ENCODE assay signal across 1 cellular context in the genomic region with DNA sequence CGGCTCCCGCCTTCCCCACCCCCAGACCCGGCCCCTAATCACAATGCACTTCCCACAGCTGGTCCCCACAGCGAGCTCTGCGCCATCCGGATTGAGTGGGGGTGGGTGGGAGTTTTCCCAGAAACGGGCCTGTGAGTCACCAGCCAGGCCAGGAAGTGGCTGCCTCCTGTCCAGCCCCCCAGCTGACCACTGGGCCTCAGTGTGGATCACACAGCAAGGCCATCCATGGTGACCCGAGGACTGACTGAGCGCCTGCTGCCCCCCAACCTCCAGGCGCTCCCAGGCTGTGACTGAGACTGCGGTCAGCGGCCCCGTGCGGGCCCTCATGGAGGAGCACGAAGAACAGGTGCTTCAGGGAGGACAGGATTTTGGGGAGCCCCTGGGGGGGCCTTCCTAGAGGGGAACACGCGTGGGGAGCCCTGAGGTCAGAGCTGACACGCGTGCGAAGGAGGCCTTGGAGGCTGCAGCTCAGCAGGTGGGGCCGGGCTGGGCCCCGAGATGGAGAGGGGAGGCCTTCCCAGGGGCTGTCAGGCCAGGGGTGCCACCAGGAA.
TF ChIP-seq lines count a peak whose summit lies in the region.

No MANE protein-coding gene starts in this region.

TF ChIP-seq in SK-N-SH, 30 proteins besides CTCF, POLR2A, EP300 and RAD21 (continued from another document):
- TF ChIP-seq SIN3A (IDR thresholded peaks at IDR 0.05; ENCODE audit: borderline replicate concordance, low read depth, low read length): peak; percentile 36; the same call in 1 of the 2 replicates
- TF ChIP-seq, protein P1, sequence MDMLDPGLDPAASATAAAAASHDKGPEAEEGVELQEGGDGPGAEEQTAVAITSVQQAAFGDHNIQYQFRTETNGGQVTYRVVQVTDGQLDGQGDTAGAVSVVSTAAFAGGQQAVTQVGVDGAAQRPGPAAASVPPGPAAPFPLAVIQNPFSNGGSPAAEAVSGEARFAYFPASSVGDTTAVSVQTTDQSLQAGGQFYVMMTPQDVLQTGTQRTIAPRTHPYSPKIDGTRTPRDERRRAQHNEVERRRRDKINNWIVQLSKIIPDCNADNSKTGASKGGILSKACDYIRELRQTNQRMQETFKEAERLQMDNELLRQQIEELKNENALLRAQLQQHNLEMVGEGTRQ (IDR thresholded peaks at IDR 0.05; ENCODE audit: borderline replicate concordance, low read depth, low read length): no peak
- TF ChIP-seq ELF1 (IDR thresholded peaks at IDR 0.05): no peak; the same call in none of the 2 replicates
- 0 out of 2 replicates have a peak, but pooled peaks have one; percentile 15 for TF ChIP-seq GABPA (IDR thresholded peaks at IDR 0.05; ENCODE audit: low read depth)
- TF ChIP-seq, protein P2, sequence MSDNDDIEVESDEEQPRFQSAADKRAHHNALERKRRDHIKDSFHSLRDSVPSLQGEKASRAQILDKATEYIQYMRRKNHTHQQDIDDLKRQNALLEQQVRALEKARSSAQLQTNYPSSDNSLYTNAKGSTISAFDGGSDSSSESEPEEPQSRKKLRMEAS (IDR thresholded peaks at IDR 0.05; ENCODE audit: low read depth): peak; percentile 73; the same call in 1 of the 2 replicates
- no peak for TF ChIP-seq RXRA (IDR thresholded peaks at IDR 0.05; ENCODE audit: borderline replicate concordance, low read depth)
- peak; percentile 63 for TF ChIP-seq TAF1 (IDR thresholded peaks at IDR 0.05; ENCODE audit: borderline replicate concordance, low read depth, low read length)
